Comparison of ENCODE assay signal across 9 cellular contexts in genomic region chr18:27185025-27185763, GRCh38. TPM values are rescaled to one million over a fixed set of nuclear protein-coding genes. Genes with fewer than 3 reads are reported as not detected.
A peak's percentile ranks its signal among the peaks of the same experiment; 100 is the strongest.
DNase-seq lines count a peak whose midpoint lies in the region; ATAC-seq, FAIRE-seq and TF ChIP-seq lines count a peak whose summit lies in the region.
"Had no signal": no experiment of that assay in that cellular context is flagged by ENCODE, and none has a peak within 500 bp of the region (broad histone marks: within the 10 kb centered on the region; RNA-seq: fewer than 3 reads in every experiment).

Gene CHST9, minus strand, starts transcription at chr18:27185308. Its CDS starts 42,499 bp downstream, at chr18:27142809.

- H3K4me1 ChIP-seq in endocrine pancreas (ENCODE audit: control insufficient read depth, insufficient read depth, low read length) = peaks cover 45% of the 10 kb centered on the region

- no peak for TF ChIP-seq CTCF in mesothelial cell of epicardium (IDR thresholded peaks at IDR 0.05; ENCODE audit: unreplicated experiment)

- no peaks in the 10 kb centered on the region for H3K36me3 ChIP-seq in endocrine pancreas (ENCODE audit: control insufficient read depth, insufficient read depth, low read length)

- H3K27ac Mint-ChIP-seq in mesothelial cell of epicardium = peak within 1 kb of the TSS; percentile 34

- H3K36me3 Mint-ChIP-seq in mesothelial cell of epicardium = no peaks in the 10 kb centered on the region

- no peaks in the 10 kb centered on the region for H3K9me3 Mint-ChIP-seq in mesothelial cell of epicardium

- peak within 1 kb of the TSS; percentile 44 for H3K9ac ChIP-seq in endocrine pancreas (ENCODE audit: control insufficient read depth, insufficient read depth, low read length)

- H3K27me3 ChIP-seq in endocrine pancreas (ENCODE audit: control insufficient read depth, insufficient read depth, low read length) = no peaks in the 10 kb centered on the region

- H3K4me3 ChIP-seq in endocrine pancreas (ENCODE audit: control insufficient read depth, insufficient read depth, low read length) = peak within 1 kb of the TSS; percentile 95

- H3K9me3 ChIP-seq in endocrine pancreas (ENCODE audit: control insufficient read depth, low read length) = no peaks in the 10 kb centered on the region

- DNase-seq in AG20443 (ENCODE audit: low spot score) = peak; percentile 16
- peak; percentile 20 for DNase-seq in NCI-H1930 (lab: John Stamatoyannopoulos, UW)
- DNase-seq in mesothelial cell of epicardium (ENCODE audit: low spot score in 2 of 2, unreplicated experiment in 2 of 2) = peak in 1 of 2 experiments; percentile 50
- no peak for DNase-seq in H54 (ENCODE audit: insufficient read length, low spot score)
- DNase-seq in NCI-H524 treated with DMSO at 0.1 percent for 48 hours (lab: John Stamatoyannopoulos, UW) = no peak
- DNase-seq: stimulated activated naive CD8-positive, alpha-beta T cell treated with anti-CD3 and anti-CD28 coated beads, Interleukin-15, Interleukin-2, amounts not matched to agents 100 U/mL and 50 U/mL, for 24 hours had no signal

- peaks cover 14% of the 10 kb centered on the region for H3K4me1 Mint-ChIP-seq in mesothelial cell of epicardium

- FAIRE-seq in H54 (lab: Jason Lieb, UNC) = no peak

- ATAC-seq in HG03039 (IDR thresholded peaks at IDR 0.05; ENCODE audit: unreplicated experiment) (no peak), GM21576 (IDR thresholded peaks at IDR 0.05; ENCODE audit: unreplicated experiment) (no peak)
- ATAC-seq: stimulated activated naive CD8-positive, alpha-beta T cell treated with anti-CD3 and anti-CD28 coated beads, Interleukin-15, Interleukin-2, amounts not matched to agents 100 U/mL and 50 U/mL, for 24 hours had no signal

- H3K4me3 Mint-ChIP-seq in mesothelial cell of epicardium = peak within 1 kb of the TSS; percentile 74

- TF ChIP-seq POLR2A in H54 (IDR thresholded peaks at IDR 0.05; ENCODE audit: low read depth, low read length) = no peak

- H3K27me3 Mint-ChIP-seq in mesothelial cell of epicardium (ENCODE audit: low read depth) = peaks cover 53% of the 10 kb centered on the region

RNA-seq across cellular contexts. Expression of gene CHST9, which starts in this region (rescaled TPM):
- 1.8 to 2.4 TPM (median 2.3 TPM) in 3 replicates for total RNA-seq in mesothelial cell of epicardium

Comparison
In these comparisons a context has a peak if more than half of its experiments do, and no peak if none do; other contexts are left out.
1. DNase-seq: peak in AG20443 (single experiment) and NCI-H1930 (2 of 2); none in H54 (single experiment) and NCI-H524 treated with DMSO at 0.1 percent for 48 hours (single experiment).